In the genomic region with DNA sequence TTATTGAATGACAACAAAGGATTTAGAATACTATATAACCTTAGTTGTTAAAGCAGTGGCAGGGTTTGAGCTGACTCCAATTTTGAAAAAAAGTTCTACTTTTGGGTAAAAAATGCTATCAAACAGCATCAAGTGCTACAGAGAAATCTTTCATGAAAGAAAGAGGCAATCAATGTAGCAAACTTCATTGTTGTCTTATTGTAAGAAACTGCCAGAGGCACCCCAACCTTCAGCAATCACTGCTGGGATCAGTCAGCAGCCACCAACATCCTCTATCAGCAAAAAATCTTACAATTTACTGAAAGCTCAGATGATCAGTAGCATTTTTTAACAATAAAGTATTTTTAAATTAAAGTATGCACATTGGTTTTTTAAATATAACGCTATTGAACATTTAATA, we compare ENCODE assay signal across 4 cellular contexts.
DNase-seq lines count a peak whose midpoint lies in the region; ATAC-seq and TF ChIP-seq lines count a peak whose summit lies in the region.
"Not testable (repeated sequence)": the region's sequence is repeated elsewhere in the genome, so short reads cannot be mapped to it uniquely, and the experiment has no call there.

No MANE protein-coding gene starts in this region.

- not testable (repeated sequence) for H2BK5ac ChIP-seq in mesendoderm (ENCODE audit: low read length)

- H3K4me3 ChIP-seq in esophagus muscularis mucosa, lower lobe of right lung: not testable (repeated sequence)
- H3K4me3 ChIP-seq in mesendoderm (ENCODE audit: low read length): peak overlapping the region; percentile 14

- not testable (repeated sequence) for H3K36me3 Mint-ChIP-seq in activated CD4-positive, alpha-beta T cell treated with anti-CD3 and anti-CD28 coated beads, Interleukin-2, amount 10 ng/mL, durations not matched to agents 24 days and 14 days (ENCODE audit: low read depth)

- not testable (repeated sequence) for H3K4ac ChIP-seq in mesendoderm (ENCODE audit: low read depth, low read length)

- not testable (repeated sequence) for H3K4me1 ChIP-seq in esophagus muscularis mucosa; lower lobe of right lung; mesendoderm (ENCODE audit: control insufficient read depth, low read depth, low read length)

- H3K79me2 ChIP-seq in mesendoderm (ENCODE audit: control insufficient read depth, insufficient read depth, low read length): not testable (repeated sequence)

- TF ChIP-seq CTCF in esophagus muscularis mucosa (IDR thresholded peaks at IDR 0.05); lower lobe of right lung (IDR thresholded peaks at IDR 0.05): not testable (repeated sequence)

- intact Hi-C loops in activated CD4-positive, alpha-beta T cell treated with anti-CD3 and anti-CD28 coated beads, Interleukin-2, amount 10 ng/mL, durations not matched to agents 24 days and 14 days (cut with micrococcal nuclease); esophagus muscularis mucosa (cut with DNase I); lower lobe of right lung (cut with DNase I): not testable (repeated sequence)

- H3K27me3 Mint-ChIP-seq in activated CD4-positive, alpha-beta T cell treated with anti-CD3 and anti-CD28 coated beads, Interleukin-2, amount 10 ng/mL, durations not matched to agents 24 days and 14 days: not testable (repeated sequence)

- not testable (repeated sequence) for H3K27ac Mint-ChIP-seq in activated CD4-positive, alpha-beta T cell treated with anti-CD3 and anti-CD28 coated beads, Interleukin-2, amount 10 ng/mL, durations not matched to agents 24 days and 14 days

- H2BK15ac ChIP-seq in mesendoderm (replicated peaks; ENCODE audit: low read depth): not testable (repeated sequence)

- H4K5ac ChIP-seq in mesendoderm (ENCODE audit: low read length): not testable (repeated sequence)

- not testable (repeated sequence) for H4K8ac ChIP-seq in mesendoderm (ENCODE audit: low read depth, low read length)

- not testable (repeated sequence) for H3K23ac ChIP-seq in mesendoderm (ENCODE audit: low read length)

- not testable (repeated sequence) for H2BK120ac ChIP-seq in mesendoderm (ENCODE audit: low read depth, low read length)

- not testable (repeated sequence) for H3K79me1 ChIP-seq in mesendoderm (ENCODE audit: low read length)

- not testable (repeated sequence) for TF ChIP-seq EP300 in esophagus muscularis mucosa (IDR thresholded peaks at IDR 0.05)

- H3K18ac ChIP-seq in mesendoderm (ENCODE audit: low read length): not testable (repeated sequence)

- H3K4me3 Mint-ChIP-seq in activated CD4-positive, alpha-beta T cell treated with anti-CD3 and anti-CD28 coated beads, Interleukin-2, amount 10 ng/mL, durations not matched to agents 24 days and 14 days: not testable (repeated sequence)

- not testable (repeated sequence) for H3K56ac ChIP-seq in mesendoderm (ENCODE audit: low read length)

- not testable (repeated sequence) for H3K36me3 ChIP-seq in esophagus muscularis mucosa; lower lobe of right lung; mesendoderm (ENCODE audit: control insufficient read depth, insufficient read depth, low read length)

- not testable (repeated sequence) for H3K4me2 ChIP-seq in mesendoderm (ENCODE audit: low read length)

- H3K27ac ChIP-seq in esophagus muscularis mucosa (replicated peaks in 1 of 4); lower lobe of right lung; mesendoderm (ENCODE audit: low read depth, low read length): not testable (repeated sequence)

- not testable (repeated sequence) for H3K4me1 Mint-ChIP-seq in activated CD4-positive, alpha-beta T cell treated with anti-CD3 and anti-CD28 coated beads, Interleukin-2, amount 10 ng/mL, durations not matched to agents 24 days and 14 days

- peaks cover 32% of the 10 kb centered on the region for H3K9me3 Mint-ChIP-seq in activated CD4-positive, alpha-beta T cell treated with anti-CD3 and anti-CD28 coated beads, Interleukin-2, amount 10 ng/mL, durations not matched to agents 24 days and 14 days

- WGBS in esophagus muscularis mucosa: 35% methylated on average over 1 of the region's 1 CpG
- WGBS in mesendoderm (ENCODE audit: extremely low coverage, insufficient coverage, low lambda C conversion rate): no CpG with 5 or more reads among the region's 1 CpG

- TF ChIP-seq POLR2A in esophagus muscularis mucosa (IDR thresholded peaks at IDR 0.05; ENCODE audit: low read depth): not testable (repeated sequence)

- H2AK5ac ChIP-seq in mesendoderm (ENCODE audit: low read length): not testable (repeated sequence)

- H3K27me3 ChIP-seq in esophagus muscularis mucosa; lower lobe of right lung (ENCODE audit: low read depth); mesendoderm (ENCODE audit: insufficient read depth, low read length, poor library complexity): not testable (repeated sequence)

- H3K9me3 ChIP-seq in esophagus muscularis mucosa (peaks cover 0 to 24% (median 13%) of the 10 kb centered on the region in 4 donors), lower lobe of right lung (peaks cover 16% of the 10 kb centered on the region)

- peak; percentile 4 to 5 for ATAC-seq in lower lobe of right lung

- DNase-seq in activated CD4-positive, alpha-beta T cell treated with anti-CD3 and anti-CD28 coated beads, Interleukin-2, amount 10 ng/mL, durations not matched to agents 24 days and 14 days: peak; percentile 53
- DNase-seq in esophagus muscularis mucosa (ENCODE audit: extremely low spot score): peak; percentile 87
- not testable (repeated sequence) for DNase-seq in lower lobe of right lung, mesendoderm

- H3K9ac ChIP-seq in mesendoderm (ENCODE audit: low read length): not testable (repeated sequence)
